ENCODE assay signal across 1 cellular context in the genomic region with DNA sequence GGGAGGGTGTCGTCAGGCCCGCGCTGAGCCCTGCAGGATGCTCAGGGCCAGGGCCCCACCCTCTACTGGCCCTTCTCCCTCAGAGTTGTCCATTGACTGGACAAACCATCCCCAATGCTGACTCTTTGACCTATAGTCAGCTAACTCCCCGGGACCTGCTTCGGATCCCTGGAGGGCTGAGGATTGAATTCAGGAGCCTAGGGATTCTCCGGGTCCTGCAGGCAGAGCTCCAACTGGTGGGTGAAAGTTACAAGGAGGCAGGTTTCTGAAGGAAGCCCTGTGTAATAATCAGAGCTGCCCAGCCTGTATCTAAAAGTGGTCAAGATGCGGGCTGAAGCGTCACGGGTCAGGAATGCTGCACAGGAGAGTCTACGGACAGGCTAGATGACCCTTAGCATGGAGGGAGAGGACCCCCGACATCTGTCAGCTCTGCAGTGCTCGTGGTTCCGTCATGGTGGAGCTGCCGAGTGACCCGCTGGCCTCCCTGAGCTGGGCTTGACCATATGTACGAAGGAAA.
TF ChIP-seq lines count a peak whose summit lies in the region.

No MANE protein-coding gene starts in this region.

TF ChIP-seq in H1, 55 proteins besides CTCF, POLR2A, EP300 and RAD21:
- TF ChIP-seq, protein P1, sequence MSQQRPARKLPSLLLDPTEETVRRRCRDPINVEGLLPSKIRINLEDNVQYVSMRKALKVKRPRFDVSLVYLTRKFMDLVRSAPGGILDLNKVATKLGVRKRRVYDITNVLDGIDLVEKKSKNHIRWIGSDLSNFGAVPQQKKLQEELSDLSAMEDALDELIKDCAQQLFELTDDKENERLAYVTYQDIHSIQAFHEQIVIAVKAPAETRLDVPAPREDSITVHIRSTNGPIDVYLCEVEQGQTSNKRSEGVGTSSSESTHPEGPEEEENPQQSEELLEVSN (IDR thresholded peaks at IDR 0.05), result no peak
- TF ChIP-seq TAF7 (optimal IDR thresholded peaks at IDR 0.05; ENCODE audit: borderline replicate concordance, low read depth, low read length) (no peak), HDAC2 (IDR thresholded peaks at IDR 0.05; ENCODE audit: borderline replicate concordance in 1 of 2, low read depth in 2 of 2, low read length in 2 of 2) (no peak), SP1 (IDR thresholded peaks at IDR 0.05; ENCODE audit: low read depth, low read length) (no peak), PHF8 (conservative IDR thresholded peaks at IDR 0.05; ENCODE audit: low read depth, low read length) (no peak), CHD2 (IDR thresholded peaks at IDR 0.05; ENCODE audit: low read length) (no peak), HDAC6 (IDR thresholded peaks at IDR 0.05; ENCODE audit: low read depth, low read length) (no peak), SP4 (IDR thresholded peaks at IDR 0.05; ENCODE audit: low read length) (no peak), RBBP5 (IDR thresholded peaks at IDR 0.05; ENCODE audit: borderline replicate concordance, low read depth, low read length) (no peak), CTBP2 (IDR thresholded peaks at IDR 0.05; ENCODE audit: borderline replicate concordance, insufficient read depth, insufficient read length, low read length) (no peak), KDM4A (IDR thresholded peaks at IDR 0.05; ENCODE audit: low read depth, low read length, severe bottlenecking) (no peak), ASH2L (IDR thresholded peaks at IDR 0.05; ENCODE audit: low read length) (no peak), SP2 (IDR thresholded peaks at IDR 0.05; ENCODE audit: low read length) (no peak), SRF (IDR thresholded peaks at IDR 0.05; ENCODE audit: low read depth, low read length) (no peak), SIN3A (conservative IDR thresholded peaks at IDR 0.05 in 1 of 2, IDR thresholded peaks at IDR 0.05 in 1 of 2; ENCODE audit: low read depth in 1 of 2, low read length in 2 of 2) (no peak)
